ENCODE assay signal across 8 cellular contexts in the genomic region with DNA sequence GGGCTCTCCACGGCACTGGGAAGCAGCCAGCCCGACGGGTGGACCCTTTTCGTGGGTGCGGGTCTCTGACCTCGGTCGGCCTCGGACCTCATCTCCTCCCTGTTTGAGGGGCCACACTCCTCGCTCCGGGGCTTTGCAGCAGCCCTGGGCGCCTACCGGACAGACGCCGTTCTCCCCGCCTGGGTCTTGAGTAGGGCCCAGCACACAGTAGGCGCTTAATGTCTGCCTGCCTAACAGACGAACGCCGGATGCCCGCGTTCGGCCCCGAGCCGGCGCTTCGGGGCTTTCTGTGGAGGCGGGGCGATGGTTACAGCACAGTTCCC. TPM values are rescaled to one million over a fixed set of nuclear protein-coding genes. Genes with fewer than 3 reads are reported as not detected.
DNase-seq lines count a peak whose midpoint lies in the region; ATAC-seq, FAIRE-seq and TF ChIP-seq lines count a peak whose summit lies in the region.

No MANE protein-coding gene starts in this region.

- no peaks in the 10 kb centered on the region for H3K9me3 ChIP-seq in mucosa of descending colon

- H3K36me3 ChIP-seq in bronchial epithelial cell (ENCODE audit: control insufficient read depth, insufficient read depth, low read length) (peaks cover 1% of the 10 kb centered on the region), mucosa of descending colon (ENCODE audit: low read depth) (no peaks in the 10 kb centered on the region)

- ATAC-seq in HG03354 (IDR thresholded peaks at IDR 0.05; ENCODE audit: poor library complexity, severe bottlenecking, unreplicated experiment), result peak; percentile 5
- peak; percentile 14 for ATAC-seq in mucosa of descending colon

- H3K4me1 ChIP-seq in mucosa of descending colon (ENCODE audit: low read depth), result peaks cover 27% of the 10 kb centered on the region

- no peaks in the 10 kb centered on the region for H3K27me3 ChIP-seq in bronchial epithelial cell (ENCODE audit: control insufficient read depth, insufficient read depth, low read length)

- intact Hi-C loops in mucosa of descending colon (cut with DNase I, micrococcal nuclease), result loop anchor here in 1 of 2 donors (10.0 kb wide), 1 partner anchor 115 kb away; no protein-coding TSS in a partner anchor

- no peak for FAIRE-seq in bronchial epithelial cell (lab: Jason Lieb, UNC)

- TF ChIP-seq CTCF in GM12864 (IDR thresholded peaks at IDR 0.05; ENCODE audit: low read depth, low read length, missing control alignments), result no peak
- TF ChIP-seq CTCF in bronchial epithelial cell (IDR thresholded peaks at IDR 0.05; ENCODE audit: insufficient read depth, low read length, severe bottlenecking), result no peak
- TF ChIP-seq CTCF in mucosa of descending colon (IDR thresholded peaks at IDR 0.05), result no peak

- H3K4me3 ChIP-seq in GM12864 (ENCODE audit: low read depth, low read length), result peak overlapping the region; percentile 63
- H3K4me3 ChIP-seq in bronchial epithelial cell (ENCODE audit: low read depth, low read length), result peak overlapping the region; percentile 88
- peak overlapping the region; percentile 86 for H3K4me3 ChIP-seq in mucosa of descending colon

- DNase-seq in GM12864 (ENCODE audit: low read depth) (no peak), bronchial epithelial cell (ENCODE audit: low read depth) (no peak), mucosa of descending colon (no peak), NOMO-1 (lab: John Stamatoyannopoulos, UW; ENCODE audit: unreplicated experiment in 2 of 2) (no peak), anterior cingulate cortex (lab: John Stamatoyannopoulos, UW) (no peak), HUDEP-2 (lab: John Stamatoyannopoulos, UW; ENCODE audit: unreplicated experiment in 76 of 76) (no peak)
- no peak for DNase-seq in effector CD8-positive, alpha-beta T cell (lab: John Stamatoyannopoulos, UW)

RNA-seq across cellular contexts. Expression of a gene that starts 0.8 kb away (rescaled TPM):
- total RNA-seq in bronchial epithelial cell, result 29.7 and 31.4 TPM in 2 replicates
- 10 to 100 TPM; 45.8 to 53.6 (median 52.2) TPM for total RNA-seq in mucosa of descending colon

RNA-seq across cellular contexts. Expression of a gene that starts 31.8 kb away (rescaled TPM):
- total RNA-seq in bronchial epithelial cell (0.53 and 1.3 TPM in 2 replicates), mucosa of descending colon (1 to 10 TPM in 2 of 3 donors, under 1 TPM in 1; 0.87 to 1.6 (median 1.4) TPM)

RNA-seq across cellular contexts. Expression of a gene that starts 51.5 kb away (rescaled TPM):
- total RNA-seq in bronchial epithelial cell (not detected in 2 replicates), mucosa of descending colon (1 to 10 TPM; 1.4 to 2.6 (median 1.5) TPM)
